In the genomic region with DNA sequence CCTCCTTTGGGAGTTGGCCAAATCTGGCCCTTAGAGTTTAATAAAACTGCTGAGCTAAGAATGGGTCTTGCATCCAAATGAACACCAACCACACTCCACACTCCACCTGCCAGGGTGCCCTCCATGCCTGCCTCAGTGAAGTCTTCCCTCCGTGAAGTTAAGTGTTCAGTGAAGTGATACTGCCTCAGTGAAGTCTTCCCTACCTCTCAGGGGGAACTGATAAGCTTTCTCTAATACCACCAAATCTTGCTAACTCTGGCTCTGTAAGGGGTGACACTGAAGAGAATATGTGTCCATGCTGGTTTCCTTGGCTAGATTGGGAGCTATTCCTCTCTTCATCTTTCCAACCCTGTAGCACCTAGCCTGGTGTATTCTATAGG, we compare ENCODE assay signal across 29 cellular contexts.
"Had no signal": no experiment of that assay in that cellular context is flagged by ENCODE, and none has a peak within 500 bp of the region (broad histone marks: within the 10 kb centered on the region; RNA-seq: fewer than 3 reads in every experiment).

No MANE protein-coding gene starts in this region.

- H3K4me3 Mint-ChIP-seq: activated CD4-positive, alpha-beta T cell treated with anti-CD3 and anti-CD28 coated beads for 36 hours; activated CD8-positive, alpha-beta T cell treated with anti-CD3 and anti-CD28 coated beads for 36 hours; activated naive CD4-positive, alpha-beta T cell treated with anti-CD3 and anti-CD28 coated beads for 36 hours; activated naive CD8-positive, alpha-beta T cell; activated T-helper 1 cell treated with anti-CD3 and anti-CD28 coated beads, Interleukin-12 subunit alpha, Interleukin-12 subunit beta, Interleukin-2, Interleukin-4 antibody, amounts not matched to agents 30 ng/mL and 10 ng/mL and 1 ng/mL, durations not matched to agents 14 hours and 24 hours and 36 hours; brain; central memory CD8-positive, alpha-beta T cell had no signal

- H3K27ac Mint-ChIP-seq: activated CD4-positive, alpha-beta T cell treated with anti-CD3 and anti-CD28 coated beads for 36 hours; activated CD8-positive, alpha-beta T cell treated with anti-CD3 and anti-CD28 coated beads for 36 hours; activated naive CD4-positive, alpha-beta T cell treated with anti-CD3 and anti-CD28 coated beads for 36 hours; activated naive CD8-positive, alpha-beta T cell; activated T-helper 1 cell treated with anti-CD3 and anti-CD28 coated beads, Interleukin-12 subunit alpha, Interleukin-12 subunit beta, Interleukin-2, Interleukin-4 antibody, amounts not matched to agents 30 ng/mL and 10 ng/mL and 1 ng/mL, durations not matched to agents 14 hours and 24 hours and 36 hours; brain had no signal

- H3K36me3 ChIP-seq: Peyer's patch, SJCRH30 had no signal

- H3K9me2 ChIP-seq: SK-N-SH had no signal

- ATAC-seq: activated CD4-positive, alpha-beta T cell treated with anti-CD3 and anti-CD28 coated beads for 36 hours; activated CD8-positive, alpha-beta T cell treated with anti-CD3 and anti-CD28 coated beads for 36 hours had no signal

- DNase-seq: activated CD4-positive, alpha-beta T cell treated with anti-CD3 and anti-CD28 coated beads for 36 hours; activated CD8-positive, alpha-beta memory T cell treated with anti-CD3 and anti-CD28 coated beads, Interleukin-2, amount 50 U/mL, for 4 hours; activated CD8-positive, alpha-beta T cell treated with anti-CD3 and anti-CD28 coated beads for 36 hours; activated effector memory CD4-positive, alpha-beta T cell treated with anti-CD3 and anti-CD28 coated beads, Interleukin-2, amount 50 U/mL, for 16 hours; activated naive CD4-positive, alpha-beta T cell treated with anti-CD3 and anti-CD28 coated beads for 36 hours; activated T-cell treated with anti-CD3 and anti-CD28 coated beads, Interleukin-2, amount 50 U/mL, for 1 hour; amygdala; KG1; NCI-H1048; NCI-H146; NCI-H187 treated with DMSO at 0.1 percent for 48 hours; NCI-H2081 treated with DMSO at 0.1 percent for 48 hours; NCI-H2227 treated with DMSO at 0.1 percent for 48 hours; NCI-H446 treated with DMSO at 0.1 percent for 48 hours; NCI-H524 treated with DMSO at 0.1 percent for 48 hours; NCI-H774; NK-92 treated with Interleukin-12 subunit alpha and Interleukin-12 subunit beta, amount 100 ng/mL, for 24 hours; OCI-M1; Peyer's patch; Right ventricle myocardium superior; SJCRH30; SK-N-SH; T-helper 1 cell; WERI-Rb-1 had no signal

- H3K9me3 ChIP-seq: Peyer's patch, SJCRH30, SK-N-SH had no signal

- H3K27me3 Mint-ChIP-seq: activated CD4-positive, alpha-beta T cell treated with anti-CD3 and anti-CD28 coated beads for 36 hours; activated CD8-positive, alpha-beta T cell treated with anti-CD3 and anti-CD28 coated beads for 36 hours; activated naive CD8-positive, alpha-beta T cell; brain; central memory CD8-positive, alpha-beta T cell had no signal

- H3K4me3 ChIP-seq: Peyer's patch, SJCRH30 had no signal

- H3K4me2 ChIP-seq: SK-N-SH had no signal

- H3K4me1 Mint-ChIP-seq: activated CD4-positive, alpha-beta T cell treated with anti-CD3 and anti-CD28 coated beads for 36 hours; brain; central memory CD8-positive, alpha-beta T cell had no signal

- H3K4me1 ChIP-seq: Peyer's patch, SJCRH30 had no signal

- H3K9me3 Mint-ChIP-seq: activated CD8-positive, alpha-beta T cell treated with anti-CD3 and anti-CD28 coated beads for 36 hours; activated naive CD4-positive, alpha-beta T cell treated with anti-CD3 and anti-CD28 coated beads for 36 hours; activated T-helper 1 cell treated with anti-CD3 and anti-CD28 coated beads, Interleukin-12 subunit alpha, Interleukin-12 subunit beta, Interleukin-2, Interleukin-4 antibody, amounts not matched to agents 30 ng/mL and 10 ng/mL and 1 ng/mL, durations not matched to agents 14 hours and 24 hours and 36 hours; central memory CD8-positive, alpha-beta T cell had no signal

- H3K27ac ChIP-seq: Peyer's patch, RWPE1, SJCRH30, WERI-Rb-1 had no signal

- H3K27me3 ChIP-seq: Peyer's patch, SJCRH30 had no signal
